ENCODE assay signal across 14 cellular contexts in the genomic region with DNA sequence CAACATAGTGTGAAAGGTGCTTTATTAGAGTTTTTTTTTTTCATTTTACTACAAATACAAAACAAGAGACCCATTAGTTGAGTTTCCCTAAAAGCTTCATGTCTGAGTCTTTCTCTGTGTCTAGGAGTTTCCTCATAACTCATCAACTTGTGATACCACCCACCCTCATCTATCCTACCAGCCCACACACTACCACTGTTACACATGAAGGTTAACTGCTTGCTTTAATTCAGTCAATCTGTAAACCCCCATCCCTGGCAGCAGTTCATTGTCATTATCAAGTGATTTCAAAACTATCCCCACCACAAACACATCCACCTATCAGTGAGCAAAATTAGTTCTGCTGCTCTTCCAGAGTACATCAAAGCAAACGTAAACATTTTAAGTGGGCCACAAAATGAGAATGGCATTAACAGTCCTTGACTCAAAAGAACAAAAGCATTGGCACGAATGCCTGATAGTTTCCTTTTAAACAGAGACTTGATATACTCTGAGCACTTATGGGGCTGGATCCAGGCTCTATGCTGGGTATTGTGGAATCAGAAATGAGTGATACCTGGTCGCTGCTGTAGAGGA.
"Had no signal": no experiment of that assay in that cellular context is flagged by ENCODE, and none has a peak within 500 bp of the region (broad histone marks: within the 10 kb centered on the region; RNA-seq: fewer than 3 reads in every experiment).

No MANE protein-coding gene starts in this region.

- H3K4me2 ChIP-seq: neural progenitor cell had no signal

- H3K9ac ChIP-seq: neural progenitor cell had no signal

- H3K27ac ChIP-seq: cardiac muscle cell, neural progenitor cell, prostate gland, tibial artery had no signal

- ATAC-seq: left ventricle myocardium superior; right cardiac atrium; stimulated activated naive CD8-positive, alpha-beta T cell treated with anti-CD3 and anti-CD28 coated beads, Interleukin-15, Interleukin-2, amounts not matched to agents 100 U/mL and 50 U/mL, for 24 hours had no signal

- H3K4me1 ChIP-seq: neural progenitor cell, prostate gland, tibial artery had no signal

- H3K4me3 ChIP-seq: cardiac muscle cell, neural progenitor cell, prostate gland, tibial artery had no signal

- DNase-seq: activated B cell treated with CpG ODN at 0.5 μM for 24 hours; activated CD4-positive, alpha-beta memory T cell treated with anti-CD3 and anti-CD28 coated beads for 36 hours; activated CD4-positive, alpha-beta T cell treated with anti-CD3 and anti-CD28 coated beads for 4 hours; amniotic stem cell; effector CD8-positive, alpha-beta T cell; left ventricle myocardium superior; naive B cell; right cardiac atrium; stimulated activated naive CD8-positive, alpha-beta T cell treated with anti-CD3 and anti-CD28 coated beads, Interleukin-15, Interleukin-2, amounts not matched to agents 100 U/mL and 50 U/mL, for 24 hours; substantia nigra; tibial artery had no signal

- H3K36me3 ChIP-seq: cardiac muscle cell, neural progenitor cell, prostate gland, tibial artery had no signal

- H2AFZ ChIP-seq: neural progenitor cell had no signal

- H3K9me3 ChIP-seq: prostate gland had no signal

- H3K27me3 ChIP-seq: cardiac muscle cell, tibial artery had no signal
